Comparison of ENCODE assay signal across 21 cellular contexts in the genomic region with DNA sequence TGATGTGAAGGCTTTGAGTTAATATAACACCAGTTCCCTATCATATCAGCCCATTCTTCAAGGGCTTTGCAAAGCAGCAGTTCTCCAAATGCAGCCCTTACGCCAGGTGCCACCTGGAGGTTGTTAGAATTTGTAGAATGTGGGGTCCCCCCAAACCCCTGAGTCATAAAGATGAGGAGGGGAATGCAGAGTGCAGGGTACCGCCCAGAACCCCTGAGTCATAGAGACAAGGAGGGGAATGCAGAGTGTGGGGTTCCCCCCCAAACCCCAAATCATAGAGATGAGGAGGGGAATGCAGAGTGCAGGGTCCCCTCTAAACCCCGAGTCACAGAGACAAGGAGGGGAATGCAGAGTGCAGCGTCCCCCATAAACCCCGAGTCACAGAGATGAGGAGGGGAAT.
"Had no signal": no experiment of that assay in that cellular context is flagged by ENCODE, and none has a peak within 500 bp of the region (broad histone marks: within the 10 kb centered on the region; RNA-seq: fewer than 3 reads in every experiment).

No MANE protein-coding gene starts in this region.

- H3K4me1 Mint-ChIP-seq: mesothelial cell of epicardium, natural killer cell had no signal

- H3K27me3 Mint-ChIP-seq: memory B cell had no signal

- H3K27ac ChIP-seq: epithelial cell of prostate, esophagus muscularis mucosa, gastrocnemius medialis, heart right ventricle, left ventricle myocardium inferior, lower lobe of right lung, pancreas, prostate gland, right lobe of liver, skin epidermis had no signal

- H3K36me3 ChIP-seq: esophagus muscularis mucosa, gastrocnemius medialis, heart right ventricle, left ventricle myocardium inferior, lower lobe of right lung, pancreas, prostate gland, right lobe of liver had no signal

- H3K27me3 ChIP-seq: gastrocnemius medialis, pancreas, right lobe of liver had no signal

- H3K36me3 Mint-ChIP-seq: memory B cell, mesothelial cell of epicardium, natural killer cell had no signal

- H3K4me3 ChIP-seq: esophagus muscularis mucosa, gastrocnemius medialis, heart right ventricle, left ventricle myocardium inferior, lower lobe of right lung, pancreas, prostate gland, right lobe of liver, skin epidermis had no signal

- H3K9me3 ChIP-seq: esophagus muscularis mucosa, gastrocnemius medialis, heart right ventricle, left ventricle myocardium inferior, lower lobe of right lung, pancreas, prostate gland, right lobe of liver had no signal

- DNase-seq: cortex of kidney; effector memory CD4-positive, alpha-beta T cell; gastrocnemius medialis; heart right ventricle; left cardiac atrium; left ventricle myocardium inferior; lower lobe of right lung; natural killer cell; nucleus accumbens; pancreas; stimulated activated CD4-positive, alpha-beta T cell treated with anti-CD3 and anti-CD28 coated beads, Interleukin-12 subunit alpha, Interleukin-12 subunit beta, amount 100 ng/mL, for 4 hours; stimulated activated naive CD4-positive, alpha-beta T cell; trophoblast cell had no signal

- H3K4me3 Mint-ChIP-seq: memory B cell, mesothelial cell of epicardium, natural killer cell, neural crest cell had no signal

- H3K4me1 ChIP-seq: esophagus muscularis mucosa, gastrocnemius medialis, heart right ventricle, left ventricle myocardium inferior, lower lobe of right lung, pancreas, prostate gland, right lobe of liver had no signal

- ATAC-seq: gastrocnemius medialis, heart right ventricle, left cardiac atrium, lower lobe of right lung, natural killer cell, right lobe of liver had no signal

- H3K27ac Mint-ChIP-seq: memory B cell, mesothelial cell of epicardium, natural killer cell had no signal

- H3K9me3 Mint-ChIP-seq: mesothelial cell of epicardium, natural killer cell, neural crest cell had no signal
